Comparison of ENCODE assay signal across 8 cellular contexts in the genomic region with DNA sequence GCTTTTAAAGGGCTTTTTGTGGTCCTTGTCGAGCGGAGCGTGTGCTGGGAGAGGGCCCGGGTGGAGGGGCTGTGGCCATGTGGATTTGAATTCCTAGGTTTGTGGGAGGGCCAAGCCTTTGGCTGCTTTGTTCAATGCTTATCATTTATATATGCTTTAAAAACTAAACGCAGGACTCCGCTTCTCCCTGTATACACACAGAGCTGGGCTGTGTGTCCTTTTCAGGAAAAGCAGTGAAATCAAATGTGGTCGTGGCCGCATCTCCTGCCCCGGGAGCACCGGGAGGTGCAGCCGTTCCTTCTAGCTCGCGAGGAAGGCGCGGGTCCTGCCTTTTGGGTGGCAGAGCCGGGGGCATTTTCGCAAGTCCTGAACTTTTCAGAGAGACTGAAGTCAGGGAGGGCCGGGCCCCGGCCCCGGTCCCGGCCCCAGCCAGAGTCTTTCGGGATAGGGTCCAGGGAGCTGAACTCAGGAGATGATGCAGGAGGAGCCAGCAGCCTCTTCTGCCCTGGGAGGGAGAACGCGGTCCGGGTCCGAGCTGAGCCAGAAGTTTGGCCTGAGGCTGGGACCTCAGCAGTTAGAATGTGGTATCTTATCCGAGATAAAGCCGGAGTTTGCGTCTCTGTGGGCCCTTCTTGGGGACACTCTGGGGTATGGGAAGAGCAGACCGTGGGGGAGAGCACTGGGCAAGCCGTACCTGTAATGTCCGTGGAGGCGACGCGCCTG.
DNase-seq lines count a peak whose midpoint lies in the region; ATAC-seq, FAIRE-seq and TF ChIP-seq lines count a peak whose summit lies in the region.

No MANE protein-coding gene starts in this region.

- H3K9me2 ChIP-seq in hepatocyte (replicated peaks; ENCODE audit: insufficient read depth), result no peaks in the 10 kb centered on the region

- no peaks in the 10 kb centered on the region for H3K9me3 Mint-ChIP-seq in activated naive CD8-positive, alpha-beta T cell treated with anti-CD3 and anti-CD28 coated beads for 36 hours

- peak overlapping the region; percentile 43 for H3K27ac Mint-ChIP-seq in activated naive CD8-positive, alpha-beta T cell treated with anti-CD3 and anti-CD28 coated beads for 36 hours

- under 1% methylated on average over 35 of the region's 35 CpGs for WGBS in hepatocyte (ENCODE audit: low lambda C conversion rate, missing lambda C conversion rate)

- peaks cover 63% of the 10 kb centered on the region for H3K27me3 Mint-ChIP-seq in activated naive CD8-positive, alpha-beta T cell treated with anti-CD3 and anti-CD28 coated beads for 36 hours

- no peaks in the 10 kb centered on the region for H3K36me3 Mint-ChIP-seq in activated naive CD8-positive, alpha-beta T cell treated with anti-CD3 and anti-CD28 coated beads for 36 hours

- peaks cover 11% of the 10 kb centered on the region for H3K4me1 Mint-ChIP-seq in activated naive CD8-positive, alpha-beta T cell treated with anti-CD3 and anti-CD28 coated beads for 36 hours

- peak overlapping the region; percentile 69 for H3K27ac ChIP-seq in hepatocyte

- TF ChIP-seq POLR2A in GM12891 (IDR thresholded peaks at IDR 0.05; ENCODE audit: low read depth, low read length), result no peak

- H3K4me3 Mint-ChIP-seq in activated naive CD8-positive, alpha-beta T cell treated with anti-CD3 and anti-CD28 coated beads for 36 hours, result peak overlapping the region; percentile 66

- no peaks in the 10 kb centered on the region for H4K20me1 ChIP-seq in hepatocyte (ENCODE audit: insufficient read depth, poor library complexity, severe bottlenecking)

- H3K36me3 ChIP-seq in hepatocyte (replicated peaks; ENCODE audit: insufficient read depth, low read depth), result no peaks in the 10 kb centered on the region

- no peak for TF ChIP-seq CTCF in hepatocyte (IDR thresholded peaks at IDR 0.05; ENCODE audit: poor library complexity)

- ATAC-seq in HG02571 (IDR thresholded peaks at IDR 0.05; ENCODE audit: unreplicated experiment), result peak; percentile 20

- H3K4me1 ChIP-seq in hepatocyte (ENCODE audit: insufficient read depth), result peaks cover 11% of the 10 kb centered on the region

- H3K4me2 ChIP-seq in hepatocyte, result peak overlapping the region; percentile 98

- FAIRE-seq in GM12891 (lab: Jason Lieb, UNC), result no peak

- H3K27me3 ChIP-seq in hepatocyte, result peaks cover 36% of the 10 kb centered on the region

- H3K9me3 ChIP-seq in hepatocyte (ENCODE audit: low read depth), result no peaks in the 10 kb centered on the region

- peak overlapping the region; percentile 74 for H2AFZ ChIP-seq in hepatocyte

- peak overlapping the region; percentile 90 for H3K4me3 ChIP-seq in hepatocyte
- H3K4me3 ChIP-seq in skeletal muscle cell (ENCODE audit: low read depth, low read length), result peak overlapping the region; percentile 97

- peak; percentile 18 for DNase-seq in GM12891 (ENCODE audit: insufficient read length, low spot score)
- DNase-seq in NCI-H748 (lab: John Stamatoyannopoulos, UW; ENCODE audit: unreplicated experiment), result peak; percentile 73
- DNase-seq in activated naive CD8-positive, alpha-beta T cell treated with anti-CD3 and anti-CD28 coated beads for 36 hours, result no peak
- peak; percentile 36 for DNase-seq in hepatocyte (ENCODE audit: low spot score)
- DNase-seq in skeletal muscle cell (ENCODE audit: low read depth), result no peak
- no peak for DNase-seq in SIG-M5 (lab: John Stamatoyannopoulos, UW)
- DNase-seq in cerebellum (ENCODE audit: low spot score), result no peak

- peaks cover 14% of the 10 kb centered on the region for H3K79me2 ChIP-seq in hepatocyte

TF ChIP-seq in GM12891, 5 proteins besides CTCF, POLR2A, EP300 and RAD21:
- TF ChIP-seq POU2F2 (IDR thresholded peaks at IDR 0.05; ENCODE audit: low read depth, low read length) (no peak), SPI1 (IDR thresholded peaks at IDR 0.05; ENCODE audit: low read depth, low read length) (no peak), TAF1 (IDR thresholded peaks at IDR 0.05; ENCODE audit: low read depth, low read length) (no peak), PAX5 (IDR thresholded peaks at IDR 0.05; ENCODE audit: insufficient read depth, low read length, severe bottlenecking) (no peak), POLR2AphosphoS5 (IDR thresholded peaks at IDR 0.05; ENCODE audit: low read depth, low read length) (no peak)
TF ChIP-seq in GM12891: peak in this region for 0.

Comparison
In these comparisons a context has a peak if more than half of its experiments do, and no peak if none do; other contexts are left out.
1. DNase-seq: peak in GM12891 (single experiment), NCI-H748 (single experiment) and hepatocyte (single experiment); none in activated naive CD8-positive, alpha-beta T cell treated with anti-CD3 and anti-CD28 coated beads for 36 hours (single experiment), skeletal muscle cell (single experiment), SIG-M5 (single experiment) and cerebellum (single experiment).